In the genomic region with DNA sequence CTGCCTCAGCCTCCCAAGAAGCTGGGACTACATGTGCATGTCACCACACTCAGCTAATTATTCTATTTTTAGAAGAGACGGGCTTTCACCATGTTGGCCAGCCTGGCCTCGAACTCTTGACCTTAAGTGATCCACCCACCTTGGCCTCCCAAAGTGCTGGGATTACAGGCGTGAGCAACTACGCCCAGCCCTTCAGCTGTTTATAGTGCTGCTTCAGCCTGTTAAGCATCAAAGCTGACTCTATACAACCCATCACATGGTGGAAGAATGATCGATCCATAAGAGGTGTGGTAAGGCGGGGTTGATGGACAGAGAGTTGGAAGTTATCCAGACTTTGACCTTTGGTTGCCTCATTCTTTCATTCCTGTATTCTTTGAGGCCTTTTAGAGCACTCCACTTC, we compare ENCODE assay signal across 1 cellular context.
A peak's percentile ranks its signal among the peaks of the same experiment; 100 is the strongest.
TF ChIP-seq lines count a peak whose summit lies in the region.

No MANE protein-coding gene starts in this region.

TF ChIP-seq in HepG2, 621 proteins besides CTCF, POLR2A, EP300 and RAD21 (continued from another document and continues in another):
- TF ChIP-seq, protein P1, sequence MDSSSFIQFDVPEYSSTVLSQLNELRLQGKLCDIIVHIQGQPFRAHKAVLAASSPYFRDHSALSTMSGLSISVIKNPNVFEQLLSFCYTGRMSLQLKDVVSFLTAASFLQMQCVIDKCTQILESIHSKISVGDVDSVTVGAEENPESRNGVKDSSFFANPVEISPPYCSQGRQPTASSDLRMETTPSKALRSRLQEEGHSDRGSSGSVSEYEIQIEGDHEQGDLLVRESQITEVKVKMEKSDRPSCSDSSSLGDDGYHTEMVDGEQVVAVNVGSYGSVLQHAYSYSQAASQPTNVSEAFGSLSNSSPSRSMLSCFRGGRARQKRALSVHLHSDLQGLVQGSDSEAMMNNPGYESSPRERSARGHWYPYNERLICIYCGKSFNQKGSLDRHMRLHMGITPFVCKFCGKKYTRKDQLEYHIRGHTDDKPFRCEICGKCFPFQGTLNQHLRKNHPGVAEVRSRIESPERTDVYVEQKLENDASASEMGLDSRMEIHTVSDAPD (CRISPR knock-in tag; IDR thresholded peaks at IDR 0.05): peak; percentile 69; the same call in 1 of the 2 replicates
- TF ChIP-seq, protein P2, sequence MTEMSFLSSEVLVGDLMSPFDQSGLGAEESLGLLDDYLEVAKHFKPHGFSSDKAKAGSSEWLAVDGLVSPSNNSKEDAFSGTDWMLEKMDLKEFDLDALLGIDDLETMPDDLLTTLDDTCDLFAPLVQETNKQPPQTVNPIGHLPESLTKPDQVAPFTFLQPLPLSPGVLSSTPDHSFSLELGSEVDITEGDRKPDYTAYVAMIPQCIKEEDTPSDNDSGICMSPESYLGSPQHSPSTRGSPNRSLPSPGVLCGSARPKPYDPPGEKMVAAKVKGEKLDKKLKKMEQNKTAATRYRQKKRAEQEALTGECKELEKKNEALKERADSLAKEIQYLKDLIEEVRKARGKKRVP (CRISPR knock-in tag; IDR thresholded peaks at IDR 0.05): peak in 1 of 2 experiments; percentile 64; a peak in 1 of 4 replicates
- no peak for TF ChIP-seq MBD4 (IDR thresholded peaks at IDR 0.05; ENCODE audit: borderline replicate concordance, low read length)
- TF ChIP-seq, protein P3, sequence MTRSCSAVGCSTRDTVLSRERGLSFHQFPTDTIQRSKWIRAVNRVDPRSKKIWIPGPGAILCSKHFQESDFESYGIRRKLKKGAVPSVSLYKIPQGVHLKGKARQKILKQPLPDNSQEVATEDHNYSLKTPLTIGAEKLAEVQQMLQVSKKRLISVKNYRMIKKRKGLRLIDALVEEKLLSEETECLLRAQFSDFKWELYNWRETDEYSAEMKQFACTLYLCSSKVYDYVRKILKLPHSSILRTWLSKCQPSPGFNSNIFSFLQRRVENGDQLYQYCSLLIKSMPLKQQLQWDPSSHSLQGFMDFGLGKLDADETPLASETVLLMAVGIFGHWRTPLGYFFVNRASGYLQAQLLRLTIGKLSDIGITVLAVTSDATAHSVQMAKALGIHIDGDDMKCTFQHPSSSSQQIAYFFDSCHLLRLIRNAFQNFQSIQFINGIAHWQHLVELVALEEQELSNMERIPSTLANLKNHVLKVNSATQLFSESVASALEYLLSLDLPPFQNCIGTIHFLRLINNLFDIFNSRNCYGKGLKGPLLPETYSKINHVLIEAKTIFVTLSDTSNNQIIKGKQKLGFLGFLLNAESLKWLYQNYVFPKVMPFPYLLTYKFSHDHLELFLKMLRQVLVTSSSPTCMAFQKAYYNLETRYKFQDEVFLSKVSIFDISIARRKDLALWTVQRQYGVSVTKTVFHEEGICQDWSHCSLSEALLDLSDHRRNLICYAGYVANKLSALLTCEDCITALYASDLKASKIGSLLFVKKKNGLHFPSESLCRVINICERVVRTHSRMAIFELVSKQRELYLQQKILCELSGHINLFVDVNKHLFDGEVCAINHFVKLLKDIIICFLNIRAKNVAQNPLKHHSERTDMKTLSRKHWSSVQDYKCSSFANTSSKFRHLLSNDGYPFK (CRISPR knock-in tag; IDR thresholded peaks at IDR 0.05; ENCODE audit: borderline replicate concordance): no peak
- TF ChIP-seq BORCS8-MEF2B (CRISPR knock-in tag; IDR thresholded peaks at IDR 0.05): peak; percentile 41
- TF ChIP-seq POLR2AphosphoS2 (IDR thresholded peaks at IDR 0.05; ENCODE audit: low read depth, low read length): no peak
- no peak for TF ChIP-seq TP53 (CRISPR knock-in tag; conservative IDR thresholded peaks at IDR 0.05)
- TF ChIP-seq ZNF317 (CRISPR knock-in tag; IDR thresholded peaks at IDR 0.05): no peak
- peak; percentile 67; the same call in 1 of the 2 replicates for TF ChIP-seq ZNF460 (CRISPR knock-in tag; IDR thresholded peaks at IDR 0.05; ENCODE audit: borderline replicate concordance)
- no peak for TF ChIP-seq HCFC1 (IDR thresholded peaks at IDR 0.05; ENCODE audit: low read depth, low read length)
- no peak for TF ChIP-seq ZNF841 (CRISPR knock-in tag; IDR thresholded peaks at IDR 0.05; ENCODE audit: borderline replicate concordance)
- TF ChIP-seq HNRNPUL1 (IDR thresholded peaks at IDR 0.05; ENCODE audit: low read depth, low read length): no peak
- no peak for TF ChIP-seq ZNF234 (CRISPR knock-in tag; conservative IDR thresholded peaks at IDR 0.05)
- TF ChIP-seq ATF3 (CRISPR knock-in tag; IDR thresholded peaks at IDR 0.05): no peak
- peak; percentile 84; the same call in 1 of the 2 replicates for TF ChIP-seq REPIN1 (CRISPR knock-in tag; IDR thresholded peaks at IDR 0.05; ENCODE audit: borderline replicate concordance, low read depth)
- TF ChIP-seq SMAD3 (CRISPR knock-in tag; IDR thresholded peaks at IDR 0.05): peak; percentile 65; the same call in 1 of the 2 replicates
- peak; percentile 36; the same call in 1 of the 2 replicates for TF ChIP-seq AHDC1 (CRISPR knock-in tag; IDR thresholded peaks at IDR 0.05; ENCODE audit: borderline replicate concordance)
- no peak for TF ChIP-seq TMF1 (CRISPR knock-in tag; IDR thresholded peaks at IDR 0.05; ENCODE audit: low read depth)
- TF ChIP-seq ZNF432 (CRISPR knock-in tag; IDR thresholded peaks at IDR 0.05; ENCODE audit: borderline replicate concordance): no peak
- no peak for TF ChIP-seq ZNF121 (CRISPR knock-in tag; IDR thresholded peaks at IDR 0.05)
- TF ChIP-seq ZBTB20 (CRISPR knock-in tag; IDR thresholded peaks at IDR 0.05; ENCODE audit: borderline replicate concordance, low read depth): peak; percentile 45; the same call in 1 of the 2 replicates
- TF ChIP-seq HNF4A (CRISPR knock-in tag; IDR thresholded peaks at IDR 0.05): peak; percentile 90
- TF ChIP-seq, protein P4, sequence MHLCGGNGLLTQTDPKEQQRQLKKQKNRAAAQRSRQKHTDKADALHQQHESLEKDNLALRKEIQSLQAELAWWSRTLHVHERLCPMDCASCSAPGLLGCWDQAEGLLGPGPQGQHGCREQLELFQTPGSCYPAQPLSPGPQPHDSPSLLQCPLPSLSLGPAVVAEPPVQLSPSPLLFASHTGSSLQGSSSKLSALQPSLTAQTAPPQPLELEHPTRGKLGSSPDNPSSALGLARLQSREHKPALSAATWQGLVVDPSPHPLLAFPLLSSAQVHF (CRISPR knock-in tag; IDR thresholded peaks at IDR 0.05): no peak
- no peak for TF ChIP-seq PRDM4 (CRISPR knock-in tag; IDR thresholded peaks at IDR 0.05; ENCODE audit: borderline replicate concordance)
- TF ChIP-seq PAWR (CRISPR knock-in tag; IDR thresholded peaks at IDR 0.05; ENCODE audit: borderline replicate concordance): no peak
- TF ChIP-seq ZNF678 (CRISPR knock-in tag; IDR thresholded peaks at IDR 0.05): no peak
- TF ChIP-seq, protein P5, sequence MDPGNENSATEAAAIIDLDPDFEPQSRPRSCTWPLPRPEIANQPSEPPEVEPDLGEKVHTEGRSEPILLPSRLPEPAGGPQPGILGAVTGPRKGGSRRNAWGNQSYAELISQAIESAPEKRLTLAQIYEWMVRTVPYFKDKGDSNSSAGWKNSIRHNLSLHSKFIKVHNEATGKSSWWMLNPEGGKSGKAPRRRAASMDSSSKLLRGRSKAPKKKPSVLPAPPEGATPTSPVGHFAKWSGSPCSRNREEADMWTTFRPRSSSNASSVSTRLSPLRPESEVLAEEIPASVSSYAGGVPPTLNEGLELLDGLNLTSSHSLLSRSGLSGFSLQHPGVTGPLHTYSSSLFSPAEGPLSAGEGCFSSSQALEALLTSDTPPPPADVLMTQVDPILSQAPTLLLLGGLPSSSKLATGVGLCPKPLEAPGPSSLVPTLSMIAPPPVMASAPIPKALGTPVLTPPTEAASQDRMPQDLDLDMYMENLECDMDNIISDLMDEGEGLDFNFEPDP (CRISPR knock-in tag; conservative IDR thresholded peaks at IDR 0.05): no peak
- TF ChIP-seq PCBP2 (optimal IDR thresholded peaks at IDR 0.05; ENCODE audit: low read depth, low read length, poor library complexity, severe bottlenecking): no peak
- no peak for TF ChIP-seq E2F1 (CRISPR knock-in tag; IDR thresholded peaks at IDR 0.05)
- no peak for TF ChIP-seq CHCHD3 (CRISPR knock-in tag; IDR thresholded peaks at IDR 0.05)
- TF ChIP-seq HNRNPL (IDR thresholded peaks at IDR 0.05; ENCODE audit: low read depth, low read length): no peak
- no peak for TF ChIP-seq ZNF772 (CRISPR knock-in tag; IDR thresholded peaks at IDR 0.05)
- TF ChIP-seq, protein P6, sequence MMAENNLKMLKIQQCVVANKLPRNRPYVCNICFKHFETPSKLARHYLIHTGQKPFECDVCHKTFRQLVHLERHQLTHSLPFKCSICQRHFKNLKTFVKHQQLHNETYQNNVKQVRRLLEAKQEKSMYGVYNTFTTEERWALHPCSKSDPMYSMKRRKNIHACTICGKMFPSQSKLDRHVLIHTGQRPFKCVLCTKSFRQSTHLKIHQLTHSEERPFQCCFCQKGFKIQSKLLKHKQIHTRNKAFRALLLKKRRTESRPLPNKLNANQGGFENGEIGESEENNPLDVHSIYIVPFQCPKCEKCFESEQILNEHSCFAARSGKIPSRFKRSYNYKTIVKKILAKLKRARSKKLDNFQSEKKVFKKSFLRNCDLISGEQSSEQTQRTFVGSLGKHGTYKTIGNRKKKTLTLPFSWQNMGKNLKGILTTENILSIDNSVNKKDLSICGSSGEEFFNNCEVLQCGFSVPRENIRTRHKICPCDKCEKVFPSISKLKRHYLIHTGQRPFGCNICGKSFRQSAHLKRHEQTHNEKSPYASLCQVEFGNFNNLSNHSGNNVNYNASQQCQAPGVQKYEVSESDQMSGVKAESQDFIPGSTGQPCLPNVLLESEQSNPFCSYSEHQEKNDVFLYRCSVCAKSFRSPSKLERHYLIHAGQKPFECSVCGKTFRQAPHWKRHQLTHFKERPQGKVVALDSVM (CRISPR knock-in tag; IDR thresholded peaks at IDR 0.05): no peak
- TF ChIP-seq NFATC3 (CRISPR knock-in tag; IDR thresholded peaks at IDR 0.05): no peak
- peak; percentile 30 to 68; a peak in 2 of 4 replicates for TF ChIP-seq NR2F1 (CRISPR knock-in tag; IDR thresholded peaks at IDR 0.05)
